In the genomic region with DNA sequence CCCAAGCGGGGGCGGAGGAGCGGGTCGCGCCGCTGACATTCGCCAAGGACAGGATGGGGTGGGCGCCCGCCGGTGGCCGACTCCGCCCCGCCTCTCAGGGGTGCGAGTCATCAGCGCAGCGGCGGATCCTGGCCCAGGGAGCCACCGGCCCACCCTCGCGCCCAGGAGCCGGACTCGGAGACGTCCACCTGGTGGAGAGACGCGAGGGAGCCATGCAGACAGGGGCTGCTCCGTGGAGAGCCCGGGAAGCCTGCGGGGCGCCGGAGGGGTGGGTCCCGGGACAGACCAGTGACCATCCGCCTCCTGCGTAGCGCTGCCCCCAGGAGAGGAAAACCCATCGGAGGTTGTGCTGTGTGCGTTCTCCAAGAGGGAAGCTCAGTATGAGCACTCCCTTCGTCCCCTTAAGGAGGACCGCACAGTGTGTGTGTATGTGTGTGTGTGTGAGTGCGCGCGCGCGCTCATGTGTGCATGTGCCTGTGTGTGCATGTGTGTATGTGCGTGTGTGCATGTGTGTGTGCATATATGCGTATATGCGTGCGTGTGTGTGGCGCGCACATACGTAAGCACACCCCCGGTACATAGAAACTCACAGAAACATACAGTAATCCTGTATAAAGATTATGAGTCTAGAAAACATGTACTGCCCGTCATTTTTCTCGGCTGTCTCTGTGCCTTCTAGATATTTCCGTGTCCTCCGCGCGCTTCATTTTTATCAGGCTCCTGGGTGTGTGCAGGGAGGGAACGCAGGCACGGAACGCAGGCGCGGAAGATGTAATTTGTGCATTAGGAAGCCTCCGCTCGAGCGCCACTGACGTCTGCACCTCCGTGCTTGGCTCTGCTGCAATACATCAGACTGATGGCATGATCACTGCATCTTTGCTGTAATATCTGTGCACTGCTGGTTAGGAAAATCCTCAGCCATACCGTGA, we compare ENCODE assay signal across 8 cellular contexts.
DNase-seq lines count a peak whose midpoint lies in the region; ATAC-seq, FAIRE-seq and TF ChIP-seq lines count a peak whose summit lies in the region.

No MANE protein-coding gene starts in this region.

- H3K4me3 ChIP-seq in astrocyte (ENCODE audit: insufficient read depth, low read depth, low read length) = peak overlapping the region; percentile 70
- H3K4me3 ChIP-seq in iPS-18a (ENCODE audit: low read length) = peak overlapping the region; percentile 62
- H3K4me3 ChIP-seq in skeletal muscle satellite cell (ENCODE audit: low read length) = peak overlapping the region; percentile 77

- TF ChIP-seq CTCF in astrocyte (IDR thresholded peaks at IDR 0.05; ENCODE audit: insufficient read depth, low read depth, low read length) = no peak

- no peaks in the 10 kb centered on the region for H3K9me3 ChIP-seq in astrocyte (ENCODE audit: insufficient read depth, low read depth, low read length)
- no peaks in the 10 kb centered on the region for H3K9me3 ChIP-seq in iPS-18a (ENCODE audit: control insufficient read depth, low read depth, low read length)
- no peaks in the 10 kb centered on the region for H3K9me3 ChIP-seq in skeletal muscle satellite cell (replicated peaks; ENCODE audit: low read length)

- H3K9me3 Mint-ChIP-seq in astrocyte (ENCODE audit: unreplicated experiment) = peaks cover 9% of the 10 kb centered on the region

- H3K4me1 Mint-ChIP-seq in astrocyte (ENCODE audit: low read depth, unreplicated experiment) = peaks cover 21% of the 10 kb centered on the region

- H3K36me3 Mint-ChIP-seq in astrocyte (ENCODE audit: low read depth, unreplicated experiment) = no peaks in the 10 kb centered on the region

- H3K27ac Mint-ChIP-seq in astrocyte (ENCODE audit: unreplicated experiment) = no peak overlapping the region

- no peaks in the 10 kb centered on the region for H3K79me2 ChIP-seq in astrocyte (ENCODE audit: insufficient read depth, low read length)

- H3K4me1 ChIP-seq in astrocyte (ENCODE audit: insufficient read depth, low read length) = peaks cover 31% of the 10 kb centered on the region
- peaks cover 20% of the 10 kb centered on the region for H3K4me1 ChIP-seq in iPS-18a (ENCODE audit: control insufficient read depth, low read depth, low read length)
- peaks cover 37% of the 10 kb centered on the region for H3K4me1 ChIP-seq in skeletal muscle satellite cell (ENCODE audit: control insufficient read depth, insufficient read depth, low read length)

- H3K4me3 Mint-ChIP-seq in astrocyte (ENCODE audit: unreplicated experiment) = peak overlapping the region; percentile 80

- H3K36me3 ChIP-seq in astrocyte (ENCODE audit: insufficient read depth, low read length) (no peaks in the 10 kb centered on the region), iPS-18a (ENCODE audit: control insufficient read depth, low read depth, low read length) (no peaks in the 10 kb centered on the region), skeletal muscle satellite cell (ENCODE audit: insufficient read depth, low read length) (no peaks in the 10 kb centered on the region)

- H4K20me1 ChIP-seq in astrocyte (ENCODE audit: insufficient read depth, low read length) = no peaks in the 10 kb centered on the region

- FAIRE-seq in HTR-8/SVneo (lab: Jason Lieb, UNC) (peak; percentile 82), astrocyte (lab: Jason Lieb, UNC) (no peak)

- H3K27me3 Mint-ChIP-seq in astrocyte (ENCODE audit: low read depth, unreplicated experiment) = peaks cover 52% of the 10 kb centered on the region

- no peak for DNase-seq in HTR-8/SVneo (ENCODE audit: insufficient read length, low spot score)
- peak; percentile 70 for DNase-seq in astrocyte (ENCODE audit: low read depth)
- DNase-seq in NCI-H2171 treated with DMSO at 0.1 percent for 48 hours (lab: John Stamatoyannopoulos, UW) = no peak
- DNase-seq in NOMO-1 (lab: John Stamatoyannopoulos, UW; ENCODE audit: unreplicated experiment in 2 of 2) = no peak

- peak overlapping the region; percentile 8 for H3K27ac ChIP-seq in astrocyte (ENCODE audit: low read depth, low read length)
- no peak overlapping the region for H3K27ac ChIP-seq in iPS-18a (ENCODE audit: low read length)

- peak overlapping the region; percentile 85 for H2AFZ ChIP-seq in astrocyte (ENCODE audit: low read depth, low read length)

- no peaks in the 10 kb centered on the region for H3K27me3 ChIP-seq in astrocyte (ENCODE audit: insufficient read depth, low read length)
- H3K27me3 ChIP-seq in iPS-18a (ENCODE audit: control insufficient read depth, insufficient read depth, low read length) = peaks cover 78% of the 10 kb centered on the region
- no peaks in the 10 kb centered on the region for H3K27me3 ChIP-seq in skeletal muscle satellite cell (ENCODE audit: control insufficient read depth, insufficient read depth, low read length)

- ATAC-seq in GM21737 (IDR thresholded peaks at IDR 0.05; ENCODE audit: unreplicated experiment) (no peak), HG02759 (IDR thresholded peaks at IDR 0.05; ENCODE audit: unreplicated experiment) (no peak)

- peak overlapping the region; percentile 98 for H3K4me2 ChIP-seq in astrocyte (ENCODE audit: low read length)
- H3K4me2 ChIP-seq in skeletal muscle satellite cell (ENCODE audit: low read length) = peak overlapping the region; percentile 89

- H3K9ac ChIP-seq in astrocyte (ENCODE audit: low read length) (peak overlapping the region; percentile 79), iPS-18a (ENCODE audit: low read length) (no peak overlapping the region), skeletal muscle satellite cell (ENCODE audit: low read depth, low read length) (peak overlapping the region; percentile 71)
